21 cellular contexts compared by ENCODE assay signal in the genomic region with DNA sequence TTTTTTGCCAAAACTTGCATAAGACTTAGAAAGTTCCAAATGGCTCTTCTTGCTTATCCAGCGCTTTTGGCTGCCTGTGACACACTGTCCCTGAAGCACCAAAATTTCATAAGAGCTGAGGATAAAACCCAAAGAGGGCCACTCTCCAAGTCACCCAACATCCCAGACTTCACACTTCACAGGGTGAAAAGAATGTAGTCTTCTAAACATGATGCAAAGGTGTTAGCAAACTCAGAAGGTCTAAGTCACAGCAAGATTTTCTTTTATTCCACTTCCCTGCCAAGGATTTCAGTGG. TPM values are rescaled to one million over a fixed set of nuclear protein-coding genes. Genes with fewer than 3 reads are reported as not detected.
"Had no signal": no experiment of that assay in that cellular context is flagged by ENCODE, and none has a peak within 500 bp of the region (broad histone marks: within the 10 kb centered on the region; RNA-seq: fewer than 3 reads in every experiment).

No MANE protein-coding gene starts in this region.

- H3K4me3 ChIP-seq: ascending aorta, lung, skin epidermis, vagina had no signal

- H3K4me1 ChIP-seq: ascending aorta had no signal

- DNase-seq: activated CD4-positive, alpha-beta T cell treated with anti-CD3 and anti-CD28 coated beads for 1 hour; activated CD8-positive, alpha-beta memory T cell treated with anti-CD3 and anti-CD28 coated beads for 24 hours; activated CD8-positive, alpha-beta memory T cell treated with anti-CD3 and anti-CD28 coated beads, Interleukin-2, amount 50 U/mL, for 48 hours; activated effector memory CD4-positive, alpha-beta T cell treated with Interleukin-2 at 50 U/mL for 16 hours; activated naive CD4-positive, alpha-beta T cell treated with anti-CD3 and anti-CD28 coated beads, Interleukin-2, amount 50 U/mL, for 16 hours; activated T-cell treated with anti-CD3 and anti-CD28 coated beads, Interleukin-2, amount 50 U/mL, for 48 hours; cortex of kidney; effector CD4-positive, alpha-beta T cell; midbrain; nephron progenitor cell; occipital lobe; retina; stimulated activated naive CD8-positive, alpha-beta T cell treated with anti-CD3 and anti-CD28 coated beads, Interleukin-15, Interleukin-2, amounts not matched to agents 100 U/mL and 50 U/mL, for 24 hours; substantia nigra; WERI-Rb-1 had no signal

- H3K27ac ChIP-seq: vagina, WERI-Rb-1 had no signal

- H3K4me3 Mint-ChIP-seq: nephron progenitor cell had no signal

- H3K27me3 ChIP-seq: ascending aorta, vagina had no signal

- ATAC-seq: esophagus mucosa; stimulated activated naive CD8-positive, alpha-beta T cell treated with anti-CD3 and anti-CD28 coated beads, Interleukin-15, Interleukin-2, amounts not matched to agents 100 U/mL and 50 U/mL, for 24 hours had no signal

- H3K36me3 ChIP-seq: ascending aorta, vagina, WERI-Rb-1 had no signal

- H3K9me3 ChIP-seq: ascending aorta, vagina had no signal

- H3K27ac Mint-ChIP-seq: nephron progenitor cell had no signal

RNA-seq across cellular contexts. Expression of a gene that starts 44.4 kb away (rescaled TPM):
- total RNA-seq: myocyte had no signal
